In genomic region chr11:13667795-13668101, GRCh38 we compare ENCODE assay signal across 8 cellular contexts. TPM values are rescaled to one million over a fixed set of nuclear protein-coding genes. Genes with fewer than 3 reads are reported as not detected.
DNase-seq lines count a peak whose midpoint lies in the region; ATAC-seq, FAIRE-seq and TF ChIP-seq lines count a peak whose summit lies in the region.

No MANE protein-coding gene starts in this region.

- no peak for DNase-seq in GM23338 (ENCODE audit: low spot score)
- DNase-seq in small intestine: no peak
- DNase-seq in AG08396 (ENCODE audit: low spot score): no peak

- no peaks in the 10 kb centered on the region for H3K9me3 Mint-ChIP-seq in GM23338

- no peaks in the 10 kb centered on the region for H3F3A ChIP-seq in GM23338 (replicated peaks; ENCODE audit: low read depth)

- H3K27ac Mint-ChIP-seq in GM23338: peak overlapping the region; percentile 86

- TF ChIP-seq CTCF in GM23338 (conservative IDR thresholded peaks at IDR 0.05; ENCODE audit: low read depth in 2 of 2) (no peak), VCaP (conservative IDR thresholded peaks at IDR 0.05) (no peak), gastroesophageal sphincter (IDR thresholded peaks at IDR 0.05) (no peak)

- peaks cover 39% of the 10 kb centered on the region for H3K79me2 ChIP-seq in GM23338 (replicated peaks; ENCODE audit: insufficient read depth)

- no peak for TF ChIP-seq POLR2A in gastroesophageal sphincter (IDR thresholded peaks at IDR 0.05)

- H4K20me1 ChIP-seq in GM23338 (replicated peaks; ENCODE audit: insufficient read depth): peaks cover 22% of the 10 kb centered on the region

- no peaks in the 10 kb centered on the region for H3K9me3 ChIP-seq in gastroesophageal sphincter
- H3K9me3 ChIP-seq in small intestine (ENCODE audit: control insufficient read depth, low read depth): no peaks in the 10 kb centered on the region

- peaks cover 32% of the 10 kb centered on the region for H3K4me1 ChIP-seq in GM23338 (ENCODE audit: insufficient read depth)
- H3K4me1 ChIP-seq in gastroesophageal sphincter: peaks cover 0 to 34% (median 9%) of the 10 kb centered on the region in 3 donors
- H3K4me1 ChIP-seq in small intestine (ENCODE audit: control insufficient read depth in 2 of 2, insufficient read depth in 1 of 2, low read depth in 1 of 2, low read length in 1 of 2): peaks cover 5% of the 10 kb centered on the region in 2 donors

- H3K4me1 Mint-ChIP-seq in GM23338: peaks cover 31% of the 10 kb centered on the region

- ATAC-seq in GM23338 (no peak), gastroesophageal sphincter (no peak), GM19351 (IDR thresholded peaks at IDR 0.05; ENCODE audit: unreplicated experiment) (no peak), HG03571 (IDR thresholded peaks at IDR 0.05; ENCODE audit: unreplicated experiment) (no peak), GM19467 (IDR thresholded peaks at IDR 0.05; ENCODE audit: unreplicated experiment) (no peak)

- no peak for TF ChIP-seq EP300 in gastroesophageal sphincter (IDR thresholded peaks at IDR 0.05)

- 0 out of 2 replicates have a peak, but pooled peaks cover 5% of the 10 kb centered on the region for H3K9me2 ChIP-seq in GM23338 (ENCODE audit: insufficient read depth)

- no peaks in the 10 kb centered on the region for H3K36me3 Mint-ChIP-seq in GM23338 (ENCODE audit: low read depth)

- FAIRE-seq in small intestine (lab: Jason Lieb, UNC): no peak

- peak overlapping the region; percentile 91 for H3K4me2 ChIP-seq in GM23338

- 0% methylated on average over 6 to 9 of the region's 15 CpGs for WGBS in gastroesophageal sphincter (ENCODE audit: low coverage in 1 of 2), 2 donors
- WGBS in small intestine, 3 donors: 5 to 6% (median 5%) methylated on average over 15 of the region's 15 CpGs

- no peaks in the 10 kb centered on the region for H3K27me3 Mint-ChIP-seq in GM23338 (ENCODE audit: insufficient read depth, low read depth, poor library complexity)

- H3K36me3 ChIP-seq in GM23338 (ENCODE audit: insufficient read depth) (no peaks in the 10 kb centered on the region), gastroesophageal sphincter (no peaks in the 10 kb centered on the region), small intestine (ENCODE audit: control insufficient read depth in 2 of 2, insufficient read depth in 2 of 2, low read length in 2 of 2) (no peaks in the 10 kb centered on the region)

- H3K27ac ChIP-seq in GM23338 (ENCODE audit: low read depth): no peak overlapping the region
- peak overlapping the region; percentile 84 for H3K27ac ChIP-seq in VCaP
- H3K27ac ChIP-seq in gastroesophageal sphincter: peak overlapping the region; percentile 72 to 93 (median 90)
- peak overlapping the region; percentile 84 to 87 for H3K27ac ChIP-seq in small intestine (ENCODE audit: low read depth in 1 of 2, low read length in 1 of 2)

- H3K27me3 ChIP-seq in GM23338 (ENCODE audit: insufficient read depth): no peaks in the 10 kb centered on the region; the same call in 1 of the 2 replicates
- no peaks in the 10 kb centered on the region for H3K27me3 ChIP-seq in gastroesophageal sphincter
- H3K27me3 ChIP-seq in small intestine (ENCODE audit: control insufficient read depth in 2 of 2, insufficient read depth in 2 of 2, low read length in 2 of 2): no peaks in the 10 kb centered on the region

- peak overlapping the region; percentile 92 for H2AFZ ChIP-seq in GM23338

- peak overlapping the region; percentile 85 for H3K4me3 ChIP-seq in GM23338
- H3K4me3 ChIP-seq in gastroesophageal sphincter: peak overlapping the region; percentile 82 to 95
- H3K4me3 ChIP-seq in small intestine (ENCODE audit: low read depth in 1 of 2, low read length in 2 of 2): peak overlapping the region; percentile 95 to 97

- H3K4me3 Mint-ChIP-seq in GM23338: peak overlapping the region; percentile 85

TF ChIP-seq in GM23338, 12 proteins besides CTCF, POLR2A, EP300 and RAD21:
- TF ChIP-seq EZH2 (IDR thresholded peaks at IDR 0.05; ENCODE audit: low read depth, unreplicated experiment): no peak
- no peak for TF ChIP-seq ZNF331 (CRISPR knock-in tag; IDR thresholded peaks at IDR 0.05; ENCODE audit: low read depth)

RNA-seq across cellular contexts. Expression of gene FAR1, which starts 0.7 kb away (rescaled TPM):
- total RNA-seq in GM23338 (2014; rRNA removed; shearing (Covaris generic)): 76.0 and 79.5 TPM in 2 replicates
- polyA plus RNA-seq in GM23338 (2016; fragmentation: Nextera tagmentation; extraction: Ambion mirVana): 25.5 and 27.3 TPM in 2 replicates
- total RNA-seq in gastroesophageal sphincter: 10 to 100 TPM; 37.5 to 61.5 (median 38.8) TPM
- 10 to 100 TPM; 19.7 to 40.9 (median 22.5) TPM for polyA plus RNA-seq in small intestine
